8 cellular contexts compared by ENCODE assay signal in genomic region chr18:9102391-9103216, GRCh38. TPM values are rescaled to one million over a fixed set of nuclear protein-coding genes. Genes with fewer than 3 reads are reported as not detected.
DNase-seq lines count a peak whose midpoint lies in the region; ATAC-seq and TF ChIP-seq lines count a peak whose summit lies in the region.

TSS of gene NDUFV2 (plus strand) at chr18:9102699. CDS start at chr18:9102744, 45 bp downstream.

- ATAC-seq in GM23338: peak; percentile 96

- H3K79me2 ChIP-seq in DOHH2 (ENCODE audit: control insufficient read depth, low read length): peaks cover 61% of the 10 kb centered on the region
- peaks cover 50% of the 10 kb centered on the region for H3K79me2 ChIP-seq in GM23338 (replicated peaks; ENCODE audit: insufficient read depth)

- peak in 3 of 4 donors; percentile 2 to 98 (median 70) for TF ChIP-seq POLR2A in esophagus squamous epithelium (IDR thresholded peaks at IDR 0.05)

- H3K4me2 ChIP-seq in DOHH2 (ENCODE audit: low read length): peak within 1 kb of the TSS; percentile 85
- H3K4me2 ChIP-seq in GM23338: peak within 1 kb of the TSS; percentile 88

- H3K4me3 ChIP-seq in DOHH2 (ENCODE audit: low read length) (peak within 1 kb of the TSS; percentile 79), GM23338 (peak within 1 kb of the TSS; percentile 81), esophagus squamous epithelium (peak within 1 kb of the TSS; percentile 44 to 87 (median 70))

- H3K36me3 ChIP-seq in DOHH2 (ENCODE audit: control insufficient read depth, low read length): peaks cover 50% of the 10 kb centered on the region
- no peaks in the 10 kb centered on the region for H3K36me3 ChIP-seq in GM23338 (ENCODE audit: insufficient read depth)
- H3K36me3 ChIP-seq in esophagus squamous epithelium: no peaks in the 10 kb centered on the region

- H3K27ac ChIP-seq in DOHH2 (ENCODE audit: low read depth, low read length): peak within 1 kb of the TSS; percentile 66
- peak within 1 kb of the TSS; percentile 93 for H3K27ac ChIP-seq in GM23338 (ENCODE audit: low read depth)
- peak within 1 kb of the TSS; percentile 91 to 97 (median 92) for H3K27ac ChIP-seq in esophagus squamous epithelium

- H3K9me2 ChIP-seq in DOHH2 (replicated peaks; ENCODE audit: control insufficient read depth, low read length) (no peaks in the 10 kb centered on the region), GM23338 (ENCODE audit: insufficient read depth) (no peaks in the 10 kb centered on the region)

- H3K27me3 ChIP-seq in DOHH2 (ENCODE audit: control insufficient read depth, low read length) (no peaks in the 10 kb centered on the region), GM23338 (ENCODE audit: insufficient read depth) (no peaks in the 10 kb centered on the region), esophagus squamous epithelium (no peaks in the 10 kb centered on the region)

- H3K4me3 Mint-ChIP-seq in GM23338: peak within 1 kb of the TSS; percentile 95

- H2AFZ ChIP-seq in GM23338: peak within 1 kb of the TSS; percentile 80; the same call in 1 of the 2 replicates

- TF ChIP-seq CTCF in DOHH2 (IDR thresholded peaks at IDR 0.05; ENCODE audit: low read depth, low read length, poor library complexity, severe bottlenecking) (no peak), GM23338 (conservative IDR thresholded peaks at IDR 0.05; ENCODE audit: low read depth in 2 of 2) (no peak), esophagus squamous epithelium (IDR thresholded peaks at IDR 0.05) (peak in 2 of 6 experiments; percentile 12 to 16)

- no peaks in the 10 kb centered on the region for H3K27me3 Mint-ChIP-seq in GM23338 (ENCODE audit: insufficient read depth, low read depth, poor library complexity)

- intact Hi-C loops in esophagus squamous epithelium (cut with DNase I): loop anchor here (2.0 kb wide), 1 partner anchor 34 kb away; the partner anchor contains the start of gene ANKRD12

- H4K20me1 ChIP-seq in DOHH2 (ENCODE audit: control insufficient read depth, insufficient read depth, low read depth, low read length) (peaks cover 42% of the 10 kb centered on the region), GM23338 (replicated peaks; ENCODE audit: insufficient read depth) (peaks cover 3% of the 10 kb centered on the region; the same call in 1 of the 2 replicates)

- 0% methylated on average over 8 to 21 of the region's 66 CpGs for WGBS in esophagus squamous epithelium, 2 donors

- H3K4me1 Mint-ChIP-seq in GM23338: peaks cover 54% of the 10 kb centered on the region

- no peaks in the 10 kb centered on the region for H3K9me3 Mint-ChIP-seq in GM23338

- H3K9me3 ChIP-seq in DOHH2 (ENCODE audit: control insufficient read depth, insufficient read depth, low read length) (no peaks in the 10 kb centered on the region), esophagus squamous epithelium (no peaks in the 10 kb centered on the region)

- peak; percentile 98 for DNase-seq in GM23338 (ENCODE audit: low spot score)
- peak; percentile 87 to 89 for DNase-seq in Kasumi-1 (lab: John Stamatoyannopoulos, UW)
- DNase-seq in RKO (ENCODE audit: low spot score): peak; percentile 91
- DNase-seq in activated T-helper 1 cell treated with Interleukin-2 at 50 U/mL for 16 hours (ENCODE audit: low read depth): peak; percentile 99
- peak; percentile 85 for DNase-seq in esophagus squamous epithelium (lab: John Stamatoyannopoulos, UW)
- DNase-seq in myocyte (ENCODE audit: low read depth): peak; percentile 97
- DNase-seq in stimulated activated CD8-positive, alpha-beta memory T cell treated with anti-CD3 and anti-CD28 coated beads, Interleukin-7, amount 100 ng/mL, for 4 hours (ENCODE audit: low read depth in 2 of 2): peak; percentile 92 to 98

- H3K27ac Mint-ChIP-seq in GM23338: peak within 1 kb of the TSS; percentile 94

- H3K4me1 ChIP-seq in DOHH2 (ENCODE audit: control insufficient read depth, low read length): peaks cover 44% of the 10 kb centered on the region
- peaks cover 44% of the 10 kb centered on the region for H3K4me1 ChIP-seq in GM23338 (ENCODE audit: insufficient read depth)
- H3K4me1 ChIP-seq in esophagus squamous epithelium: peaks cover 35 to 61% (median 36%) of the 10 kb centered on the region in 3 donors

- H3F3A ChIP-seq in DOHH2 (ENCODE audit: control insufficient read depth, insufficient read depth): no peaks in the 10 kb centered on the region
- H3F3A ChIP-seq in GM23338 (replicated peaks; ENCODE audit: low read depth): no peaks in the 10 kb centered on the region

- peaks cover 12% of the 10 kb centered on the region; the same call in 2 of the 3 replicates for H3K36me3 Mint-ChIP-seq in GM23338 (ENCODE audit: low read depth)

TF ChIP-seq in GM23338, 12 proteins besides CTCF, POLR2A, EP300 and RAD21 (continues in another document):
- TF ChIP-seq EZH2 (IDR thresholded peaks at IDR 0.05; ENCODE audit: low read depth, unreplicated experiment) (no peak), POLR2AphosphoS5 (IDR thresholded peaks at IDR 0.05; ENCODE audit: low read depth) (peak; percentile 75), JUNB (IDR thresholded peaks at IDR 0.05; ENCODE audit: unreplicated experiment) (no peak), REST (IDR thresholded peaks at IDR 0.05; ENCODE audit: unreplicated experiment) (no peak), ETS1 (IDR thresholded peaks at IDR 0.05) (no peak), STAT1 (IDR thresholded peaks at IDR 0.05; ENCODE audit: unreplicated experiment) (no peak)

RNA-seq across cellular contexts. Expression of gene NDUFV2, which starts in this region (rescaled TPM):
- total RNA-seq in GM23338 (2014; rRNA removed; shearing (Covaris generic)): 157 and 169 TPM in 2 replicates
- polyA plus RNA-seq in GM23338 (2016; fragmentation: Nextera tagmentation; extraction: Ambion mirVana): 535 and 577 TPM in 2 replicates
- 100 to 1,000 TPM in 3 of 4 donors, 10 to 100 TPM in 1; 96.5 to 150 (median 110) TPM for total RNA-seq in esophagus squamous epithelium
- total RNA-seq in myocyte: 194 and 243 TPM in 2 replicates
- 115 TPM for polyA plus RNA-seq in myocyte (2012)

Comparison
In these comparisons a context has a peak if more than half of its experiments do, and no peak if none do; other contexts are left out.
1. Peak in every context shown above with its lines: DNase-seq, ATAC-seq, H3K4me3 ChIP-seq and H3K27ac ChIP-seq.